ENCODE assay signal across 9 cellular contexts in genomic region chr2:157257312-157258252, GRCh38. TPM values are rescaled to one million over a fixed set of nuclear protein-coding genes. Genes with fewer than 3 reads are reported as not detected.
DNase-seq lines count a peak whose midpoint lies in the region; ATAC-seq, FAIRE-seq and TF ChIP-seq lines count a peak whose summit lies in the region.
"Had no signal": no experiment of that assay in that cellular context is flagged by ENCODE, and none has a peak within 500 bp of the region (broad histone marks: within the 10 kb centered on the region; RNA-seq: fewer than 3 reads in every experiment).

A gene with protein sequence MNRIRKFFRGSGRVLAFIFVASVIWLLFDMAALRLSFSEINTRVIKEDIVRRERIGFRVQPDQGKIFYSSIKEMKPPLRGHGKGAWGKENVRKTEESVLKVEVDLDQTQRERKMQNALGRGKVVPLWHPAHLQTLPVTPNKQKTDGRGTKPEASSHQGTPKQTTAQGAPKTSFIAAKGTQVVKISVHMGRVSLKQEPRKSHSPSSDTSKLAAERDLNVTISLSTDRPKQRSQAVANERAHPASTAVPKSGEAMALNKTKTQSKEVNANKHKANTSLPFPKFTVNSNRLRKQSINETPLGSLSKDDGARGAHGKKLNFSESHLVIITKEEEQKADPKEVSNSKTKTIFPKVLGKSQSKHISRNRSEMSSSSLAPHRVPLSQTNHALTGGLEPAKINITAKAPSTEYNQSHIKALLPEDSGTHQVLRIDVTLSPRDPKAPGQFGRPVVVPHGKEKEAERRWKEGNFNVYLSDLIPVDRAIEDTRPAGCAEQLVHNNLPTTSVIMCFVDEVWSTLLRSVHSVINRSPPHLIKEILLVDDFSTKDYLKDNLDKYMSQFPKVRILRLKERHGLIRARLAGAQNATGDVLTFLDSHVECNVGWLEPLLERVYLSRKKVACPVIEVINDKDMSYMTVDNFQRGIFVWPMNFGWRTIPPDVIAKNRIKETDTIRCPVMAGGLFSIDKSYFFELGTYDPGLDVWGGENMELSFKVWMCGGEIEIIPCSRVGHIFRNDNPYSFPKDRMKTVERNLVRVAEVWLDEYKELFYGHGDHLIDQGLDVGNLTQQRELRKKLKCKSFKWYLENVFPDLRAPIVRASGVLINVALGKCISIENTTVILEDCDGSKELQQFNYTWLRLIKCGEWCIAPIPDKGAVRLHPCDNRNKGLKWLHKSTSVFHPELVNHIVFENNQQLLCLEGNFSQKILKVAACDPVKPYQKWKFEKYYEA (plus strand): TSS chr2:157257705. CDS start chr2:157258083, 378 bp downstream.

- DNase-seq in A549 (ENCODE audit: low read depth in 1 of 2, low spot score in 1 of 2) (peak; percentile 3 to 16), M059J (ENCODE audit: low read depth) (peak; percentile 76), coronary artery (ENCODE audit: low spot score) (no peak), lower lobe of right lung (no peak)

- no peak for TF ChIP-seq POLR2A in A549 (IDR thresholded peaks at IDR 0.05; ENCODE audit: low read length)

- H3K4me2 ChIP-seq in A549, result peak within 1 kb of the TSS; percentile 92

- no peak for FAIRE-seq in A549 (lab: Jason Lieb, UNC)
- FAIRE-seq: G401.6 had no signal

- no peaks in the 10 kb centered on the region for H3K27me3 ChIP-seq in lower lobe of right lung (ENCODE audit: low read depth)

- TF ChIP-seq EP300 in A549 (IDR thresholded peaks at IDR 0.05), result no peak

- TF ChIP-seq CTCF in A549 (IDR thresholded peaks at IDR 0.05) (no peak), coronary artery (IDR thresholded peaks at IDR 0.05) (no peak), lower lobe of right lung (IDR thresholded peaks at IDR 0.05) (no peak)

- 11% methylated on average over 15 of the region's 15 CpGs for WGBS in A549 (ENCODE audit: missing lambda C conversion rate)

- peak; percentile 73 to 79 for ATAC-seq in A549
- ATAC-seq in lower lobe of right lung, result peak; percentile 60 to 75
- no peak for ATAC-seq in HG02870 (IDR thresholded peaks at IDR 0.05; ENCODE audit: unreplicated experiment)
- no peak for ATAC-seq in HG02852 (IDR thresholded peaks at IDR 0.05; ENCODE audit: unreplicated experiment)
- no peak for ATAC-seq in GM21737 (IDR thresholded peaks at IDR 0.05; ENCODE audit: unreplicated experiment)
- no peak for ATAC-seq in HG02973 (IDR thresholded peaks at IDR 0.05; ENCODE audit: unreplicated experiment)

- no peak for TF ChIP-seq RAD21 in A549 (conservative IDR thresholded peaks at IDR 0.05 in 1 of 2, IDR thresholded peaks at IDR 0.05 in 1 of 2)

- POLR2A ChIA-PET in A549 (lab: Yijun Ruan, JAX), result interaction anchor here (0.6 kb wide), 1 partner anchor 10 kb away, joined by 3 read pairs; no protein-coding TSS in a partner anchor

- intact Hi-C loops in lower lobe of right lung (cut with DNase I), result no loop called here

- H3K4me3 ChIP-seq in A549, result peak within 1 kb of the TSS; percentile 47
- peak within 1 kb of the TSS; percentile 66 for H3K4me3 ChIP-seq in coronary artery
- peak within 1 kb of the TSS; percentile 51 for H3K4me3 ChIP-seq in lower lobe of right lung

- CTCF ChIA-PET in A549 (lab: Yijun Ruan, JAX), result interaction anchor here (1.0 kb wide), 1 partner anchor 32 kb away, joined by 3 read pairs; no protein-coding TSS in a partner anchor

- H3K4me1 ChIP-seq in A549 (peaks cover 48% of the 10 kb centered on the region), lower lobe of right lung (peaks cover 7% of the 10 kb centered on the region)

- H3K36me3 ChIP-seq in lower lobe of right lung, result no peaks in the 10 kb centered on the region

- H3K9me3 ChIP-seq in A549 (no peaks in the 10 kb centered on the region), lower lobe of right lung (no peaks in the 10 kb centered on the region)

- peak within 1 kb of the TSS; percentile 68 to 83 for H3K27ac ChIP-seq in A549
- peak within 1 kb of the TSS in 1 of 2 donors; percentile 59 for H3K27ac ChIP-seq in coronary artery
- peak within 1 kb of the TSS; percentile 47 for H3K27ac ChIP-seq in lower lobe of right lung

TF ChIP-seq in A549, 52 proteins besides CTCF, POLR2A, EP300 and RAD21:
- TF ChIP-seq, protein P1, sequence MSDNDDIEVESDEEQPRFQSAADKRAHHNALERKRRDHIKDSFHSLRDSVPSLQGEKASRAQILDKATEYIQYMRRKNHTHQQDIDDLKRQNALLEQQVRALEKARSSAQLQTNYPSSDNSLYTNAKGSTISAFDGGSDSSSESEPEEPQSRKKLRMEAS (IDR thresholded peaks at IDR 0.05), result peak; percentile 39; the same call in 1 of the 2 replicates
- TF ChIP-seq TFCP2L1 (CRISPR knock-in tag; IDR thresholded peaks at IDR 0.05), result no peak
- no peak for TF ChIP-seq HOXB5 (CRISPR knock-in tag; IDR thresholded peaks at IDR 0.05)

RNA-seq across cellular contexts. Expression of the gene that starts here (rescaled TPM):
- 3.0 and 3.3 TPM in 2 replicates for polyA plus RNA-seq in A549 (2011; rRNA removed)
- polyA plus RNA-seq in A549 (2012; cell fraction: cytosol; rRNA removed), result 0.28 and 0.31 TPM in 2 replicates
- 0.32 and 0.54 TPM in 2 replicates for polyA plus RNA-seq in A549 (2012; cell fraction: nucleus; rRNA removed)
- polyA plus RNA-seq in A549 (2017; fragmentation: RNase III; extraction: RNeasy Plus Mini Kit Qiagen cat#74134 plus additional on column Dnase treatment), result 2.3 to 3.2 TPM (median 2.9 TPM) in 3 replicates
- polyA minus RNA-seq in A549 (2011; rRNA and poly(A)+ RNA removed), result 1.6 and 3.3 TPM in 2 replicates
- total RNA-seq in M059J (2014; rRNA removed; shearing (Covaris generic)), result 28.8 and 36.1 TPM in 2 replicates
- 33.9 TPM for total RNA-seq in lower lobe of right lung

Comparison
In these comparisons a context has a peak if more than half of its experiments do, and no peak if none do; other contexts are left out.
1. ATAC-seq: peak in A549 (2 of 2) and lower lobe of right lung (2 of 2); none in HG02870 (single experiment), HG02852 (single experiment), GM21737 (single experiment) and HG02973 (single experiment).
2. DNase-seq: peak in A549 (2 of 2) and M059J (single experiment); none in coronary artery (single experiment) and lower lobe of right lung (single experiment).
3. Peak in every context shown above with its lines, with median percentiles within 50 percentile points of each other: H3K4me3 ChIP-seq.